ENCODE assay signal across 8 cellular contexts in genomic region chr16:4624827-4625616, GRCh38. TPM values are rescaled to one million over a fixed set of nuclear protein-coding genes. Genes with fewer than 3 reads are reported as not detected.
DNase-seq lines count a peak whose midpoint lies in the region; ATAC-seq and TF ChIP-seq lines count a peak whose summit lies in the region.

No MANE protein-coding gene starts in this region.

- H3K27ac ChIP-seq in SJSA1 (peak overlapping the region; percentile 79), heart right ventricle (peak overlapping the region; percentile 68 to 99 (median 96)), prostate gland (peak overlapping the region; percentile 86 to 92), uterus (peak overlapping the region; percentile 91 to 92)

- peak; percentile 95 for TF ChIP-seq POLR2A in prostate gland (IDR thresholded peaks at IDR 0.05)
- TF ChIP-seq POLR2A in uterus (IDR thresholded peaks at IDR 0.05) = peak; percentile 88 to 97

- H3K36me3 ChIP-seq in SJSA1 (peaks cover 17% of the 10 kb centered on the region; the same call in 1 of the 2 replicates), heart right ventricle (peaks cover 0 to 6% (median 0%) of the 10 kb centered on the region in 9 donors), prostate gland (no peaks in the 10 kb centered on the region), uterus (no peaks in the 10 kb centered on the region)

- DNase-seq in AG04449 (ENCODE audit: low read depth, low spot score) = no peak
- peak; percentile 73 to 76 for DNase-seq in SJSA1 (ENCODE audit: low read depth in 1 of 2, low spot score in 2 of 2)
- peak; percentile 62 to 67 for DNase-seq in heart right ventricle
- no peak for DNase-seq in prostate gland (ENCODE audit: low spot score)
- DNase-seq in uterus = peak; percentile 56 to 57

- peak overlapping the region; percentile 96 for H3K27ac Mint-ChIP-seq in activated naive CD8-positive, alpha-beta T cell

- CTCF ChIA-PET in AG04449 (lab: Yijun Ruan, JAX) = interaction anchor here (0.6 to 4.7 kb wide), 23 partner anchors 8 to 331 kb away, joined by 3 to 40 read pairs (median 5); partner anchors contain the start of genes ANKS3, DNAAF8 and UBALD1

- no peaks in the 10 kb centered on the region for H3K27me3 Mint-ChIP-seq in activated naive CD8-positive, alpha-beta T cell

- H3K27me3 ChIP-seq in SJSA1 (replicated peaks) (no peaks in the 10 kb centered on the region), heart right ventricle (no peaks in the 10 kb centered on the region), prostate gland (replicated peaks; ENCODE audit: insufficient read depth) (no peaks in the 10 kb centered on the region), uterus (no peaks in the 10 kb centered on the region)

- H3K9me3 ChIP-seq in SJSA1 (replicated peaks) (no peaks in the 10 kb centered on the region), heart right ventricle (no peaks in the 10 kb centered on the region), prostate gland (no peaks in the 10 kb centered on the region), uterus (no peaks in the 10 kb centered on the region)

- H3K9me3 Mint-ChIP-seq in activated naive CD8-positive, alpha-beta T cell (ENCODE audit: low read depth) = no peaks in the 10 kb centered on the region

- H3K4me1 ChIP-seq in SJSA1 (replicated peaks) (peaks cover 9% of the 10 kb centered on the region), heart right ventricle (peaks cover 9 to 28% (median 22%) of the 10 kb centered on the region in 9 donors), prostate gland (replicated peaks) (peaks cover 9% of the 10 kb centered on the region), uterus (no peaks in the 10 kb centered on the region)

- H3K4me1 Mint-ChIP-seq in activated naive CD8-positive, alpha-beta T cell (ENCODE audit: low read depth) = peaks cover 37% of the 10 kb centered on the region

- intact Hi-C loops in heart right ventricle (cut with DNase I) = loop anchor here in 2 of 10 donors (1.0 to 5.0 kb wide), 2 partner anchors 9 to 52 kb away; no protein-coding TSS in a partner anchor
- intact Hi-C loops in prostate gland (cut with DNase I) = no loop called here
- intact Hi-C loops in uterus (cut with DNase I; ENCODE audit: low total_unique reads) = no loop called here

- H3K4me3 Mint-ChIP-seq in activated naive CD8-positive, alpha-beta T cell = peak overlapping the region; percentile 97

- TF ChIP-seq CTCF in AG04449 (IDR thresholded peaks at IDR 0.05; ENCODE audit: insufficient read depth, low read length, missing control alignments) (no peak), heart right ventricle (IDR thresholded peaks at IDR 0.05) (no peak), prostate gland (IDR thresholded peaks at IDR 0.05) (no peak), uterus (IDR thresholded peaks at IDR 0.05) (no peak)

- ATAC-seq in GM19023 (IDR thresholded peaks at IDR 0.05; ENCODE audit: unreplicated experiment) (peak; percentile 48), HG03139 (IDR thresholded peaks at IDR 0.05; ENCODE audit: unreplicated experiment) (peak; percentile 45), heart right ventricle (peak; percentile 3 to 53 (median 30))

- H3K36me3 Mint-ChIP-seq in activated naive CD8-positive, alpha-beta T cell = no peaks in the 10 kb centered on the region

- POLR2A ChIA-PET in AG04449 (lab: Yijun Ruan, JAX) = interaction anchor here (0.9 to 2.8 kb wide), 2 partner anchors 9 to 12 kb away, joined by 4 to 11 read pairs; no protein-coding TSS in a partner anchor

- peak overlapping the region; percentile 88 for H3K4me3 ChIP-seq in AG04449 (ENCODE audit: low read depth, low read length)
- H3K4me3 ChIP-seq in SJSA1 = peak overlapping the region; percentile 93
- H3K4me3 ChIP-seq in heart right ventricle = peak overlapping the region; percentile 83 to 100 (median 93)
- peak overlapping the region; percentile 98 to 100 for H3K4me3 ChIP-seq in prostate gland
- peak overlapping the region; percentile 92 to 98 for H3K4me3 ChIP-seq in uterus

- 0 to 1% methylated on average over 63 to 81 of the region's 82 CpGs for WGBS in heart right ventricle, 2 donors
- under 1% methylated on average over 31 of the region's 82 CpGs for WGBS in prostate gland

RNA-seq across cellular contexts. Expression of gene MGRN1, which starts 0.4 kb away (rescaled TPM):
- total RNA-seq in SJSA1 (2014; rRNA removed; shearing (Covaris generic)) = 9.1 and 15.0 TPM in 2 replicates
- 10 to 100 TPM; 32.2 to 73.5 (median 42.9) TPM for total RNA-seq in heart right ventricle
- 10 to 100 TPM; 19.2 to 20.3 TPM for polyA plus RNA-seq in heart right ventricle
- 100 to 1,000 TPM in 1 of 2 donors, 10 to 100 TPM in 1; 59.6 to 101 TPM for total RNA-seq in prostate gland
- 100 to 1,000 TPM in 1 of 4 donors, 10 to 100 TPM in 3; 19.0 to 107 (median 68.6) TPM for total RNA-seq in uterus

RNA-seq across cellular contexts. Expression of gene UBALD1, which starts 10.3 kb away (rescaled TPM):
- 6.1 and 9.6 TPM in 2 replicates for total RNA-seq in SJSA1 (2014; rRNA removed; shearing (Covaris generic))
- total RNA-seq in heart right ventricle = 10 to 100 TPM; 14.7 to 34.4 (median 20.4) TPM
- 10 to 100 TPM; 19.4 to 39.4 TPM for polyA plus RNA-seq in heart right ventricle
- 10 to 100 TPM; 14.5 to 22.1 TPM for total RNA-seq in prostate gland
- 10 to 100 TPM in 2 of 4 donors, 1 to 10 TPM in 1, not detected in 1; 2.8 to 31.1 (median 23.5) TPM for total RNA-seq in uterus

Comparison
In these comparisons a context has a peak if more than half of its experiments do, and no peak if none do; other contexts are left out.
1. DNase-seq: peak in SJSA1 (2 of 2), heart right ventricle (2 of 2) and uterus (2 of 2); none in AG04449 (single experiment) and prostate gland (single experiment).
2. Peak in every context shown above with its lines, with median percentiles within 50 percentile points of each other: H3K4me3 ChIP-seq, ATAC-seq and H3K27ac ChIP-seq.